8 cellular contexts compared by ENCODE assay signal in the genomic region with DNA sequence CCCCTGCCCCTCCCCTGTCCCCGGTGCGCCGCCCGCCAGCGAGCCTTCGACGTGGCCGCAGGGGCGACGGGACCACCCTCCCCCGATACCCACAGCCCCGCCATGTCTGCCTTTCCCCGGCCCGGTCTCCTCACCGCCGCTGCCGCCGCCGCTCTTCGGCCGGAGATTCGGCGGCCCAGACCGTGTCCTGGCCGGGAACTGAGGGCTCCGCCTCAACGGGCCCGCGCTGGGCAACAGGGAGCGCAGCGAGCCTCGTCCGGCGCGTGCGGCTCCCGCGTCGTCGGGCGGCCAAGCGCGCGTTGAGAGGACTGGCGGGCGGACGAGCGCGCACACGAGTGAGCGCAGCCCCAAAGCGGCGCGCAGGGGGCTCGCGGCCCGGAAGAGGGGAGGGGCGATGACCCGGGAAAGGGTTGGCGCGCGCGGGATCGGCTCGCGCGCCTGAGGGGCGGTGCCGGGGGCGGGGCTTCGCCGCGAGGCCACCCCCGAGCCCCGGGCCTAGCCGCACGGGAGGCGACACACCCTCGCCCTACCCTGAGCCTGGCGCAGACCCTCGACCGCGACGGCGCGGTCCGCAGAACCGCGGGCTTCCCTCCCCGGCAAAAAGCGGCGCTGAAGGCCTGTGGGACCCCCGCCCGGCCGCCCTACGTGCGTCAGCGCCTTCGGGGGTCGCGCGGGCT. TPM values are rescaled to one million over a fixed set of nuclear protein-coding genes. Genes with fewer than 3 reads are reported as not detected.
DNase-seq lines count a peak whose midpoint lies in the region; ATAC-seq and TF ChIP-seq lines count a peak whose summit lies in the region.

A gene with protein sequence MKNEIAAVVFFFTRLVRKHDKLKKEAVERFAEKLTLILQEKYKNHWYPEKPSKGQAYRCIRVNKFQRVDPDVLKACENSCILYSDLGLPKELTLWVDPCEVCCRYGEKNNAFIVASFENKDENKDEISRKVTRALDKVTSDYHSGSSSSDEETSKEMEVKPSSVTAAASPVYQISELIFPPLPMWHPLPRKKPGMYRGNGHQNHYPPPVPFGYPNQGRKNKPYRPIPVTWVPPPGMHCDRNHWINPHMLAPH (minus strand): TSS at position 337 of the 677 bp plus-strand sequence. CDS start 3,757 bp downstream, outside the sequence.

- intact Hi-C loops in sciatic nerve (cut with DNase I), result no loop called here

- TF ChIP-seq CTCF in GM13977 (IDR thresholded peaks at IDR 0.05; ENCODE audit: extremely low read depth, insufficient read depth, missing control alignments) (no peak), astrocyte of the cerebellum (IDR thresholded peaks at IDR 0.05; ENCODE audit: low read depth, low read length, missing control alignments) (no peak)

- H3K4me3 ChIP-seq in astrocyte of the cerebellum (ENCODE audit: low read depth, low read length), result peak within 1 kb of the TSS; percentile 92

- DNase-seq in GM13977 (ENCODE audit: low spot score) (peak; percentile 95), NCI-H1105 (lab: John Stamatoyannopoulos, UW) (peak; percentile 45), T1000 (lab: John Stamatoyannopoulos, UW) (peak; percentile 33), astrocyte of the cerebellum (ENCODE audit: low read depth) (peak; percentile 40), hypothalamus (lab: John Stamatoyannopoulos, UW) (peak in 50 of 51 donors; percentile 14 to 83 (median 64)), sciatic nerve (ENCODE audit: low spot score) (peak; percentile 91), SHP77 treated with DMSO at 0.1 percent for 48 hours (lab: John Stamatoyannopoulos, UW) (no peak)

- peak; percentile 78 for ATAC-seq in HG02623 (IDR thresholded peaks at IDR 0.05; ENCODE audit: unreplicated experiment)
- peak; percentile 92 for ATAC-seq in sciatic nerve

- in situ Hi-C loops in GM13977 (cut with MboI; ENCODE audit: low pct_unique_long_range_greater_than_20kb, low sequenced_read_pairs, unreplicated experiment), result no loop called here
- in situ Hi-C loops in astrocyte of the cerebellum (cut with HindIII; ENCODE audit: low sequenced_read_pairs), result no loop called here

RNA-seq across cellular contexts. Expression of the gene that starts here (rescaled TPM):
- total RNA-seq in sciatic nerve, result 48.1 TPM
